In genomic region chr19:14383898-14384669, GRCh38 we compare ENCODE assay signal across 7 cellular contexts.
DNase-seq lines count a peak whose midpoint lies in the region; ATAC-seq lines count a peak whose summit lies in the region.

No MANE protein-coding gene starts in this region.

- no peaks in the 10 kb centered on the region for H3K27me3 ChIP-seq in NT2/D1 (ENCODE audit: insufficient read depth, insufficient read length)

- DNase-seq in NT2/D1 (ENCODE audit: low read depth, low spot score) (no peak), hepatic stellate cell (ENCODE audit: low spot score) (peak; percentile 86), DMS 273 treated with DMSO at 0.1 percent for 48 hours (lab: John Stamatoyannopoulos, UW) (no peak), NCI-H1417 treated with DMSO at 0.1 percent for 48 hours (lab: John Stamatoyannopoulos, UW) (no peak)
- peak; percentile 40 for DNase-seq in activated effector memory CD4-positive, alpha-beta T cell treated with Interleukin-2 at 50 U/mL for 16 hours
- DNase-seq in stimulated activated CD8-positive, alpha-beta memory T cell treated with anti-CD3 and anti-CD28 coated beads, Interleukin-12 subunit alpha, Interleukin-12 subunit beta, amount 100 ng/mL, for 1 hour (ENCODE audit: low read depth), result peak; percentile 62

- no peaks in the 10 kb centered on the region for H3K36me3 ChIP-seq in NT2/D1 (ENCODE audit: insufficient read depth, insufficient read length, low read length)

- no peak overlapping the region for H3K4me3 ChIP-seq in NT2/D1 (ENCODE audit: insufficient read length, low read depth)

- H3K9ac ChIP-seq in NT2/D1 (ENCODE audit: insufficient read length, low read depth), result peak overlapping the region; percentile 15

- no peaks in the 10 kb centered on the region for H3K9me3 ChIP-seq in NT2/D1 (ENCODE audit: insufficient read depth, low read length)

- ATAC-seq in GM18909 (IDR thresholded peaks at IDR 0.05; ENCODE audit: poor library complexity, unreplicated experiment), result peak; percentile 32

- H3K4me1 ChIP-seq in NT2/D1 (ENCODE audit: insufficient read depth, insufficient read length), result peaks cover 11% of the 10 kb centered on the region

Comparison
In these comparisons a context has a peak if more than half of its experiments do, and no peak if none do; other contexts are left out.
1. DNase-seq: peak in activated effector memory CD4-positive, alpha-beta T cell treated with Interleukin-2 at 50 U/mL for 16 hours (single experiment), hepatic stellate cell (single experiment) and stimulated activated CD8-positive, alpha-beta memory T cell treated with anti-CD3 and anti-CD28 coated beads, Interleukin-12 subunit alpha, Interleukin-12 subunit beta, amount 100 ng/mL, for 1 hour (single experiment); none in NT2/D1 (single experiment), DMS 273 treated with DMSO at 0.1 percent for 48 hours (single experiment) and NCI-H1417 treated with DMSO at 0.1 percent for 48 hours (single experiment).